Comparison of ENCODE assay signal across 27 cellular contexts in the genomic region with DNA sequence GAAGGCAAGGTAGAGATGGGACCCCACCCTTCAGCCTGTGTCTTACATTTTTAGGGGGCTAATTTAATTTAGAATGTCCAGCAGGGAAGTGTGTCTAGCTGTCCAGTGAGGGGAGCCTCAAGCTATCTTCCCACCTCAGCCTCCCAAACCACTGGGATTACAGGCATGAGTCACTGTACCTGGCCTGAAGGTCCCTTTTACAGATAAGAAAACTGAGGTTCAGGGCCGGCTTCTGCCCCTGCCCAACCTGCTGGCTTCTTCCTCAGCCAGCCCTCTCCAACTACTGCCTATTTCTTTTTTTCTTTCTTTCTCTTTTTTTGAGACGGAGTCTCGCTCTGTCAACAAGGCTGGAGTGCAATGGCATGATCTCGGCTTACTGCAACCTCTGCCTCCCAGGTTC.
"Had no signal": no experiment of that assay in that cellular context is flagged by ENCODE, and none has a peak within 500 bp of the region (broad histone marks: within the 10 kb centered on the region; RNA-seq: fewer than 3 reads in every experiment).

No MANE protein-coding gene starts in this region.

- ATAC-seq: effector memory CD8-positive, alpha-beta T cell; esophagus mucosa; gastrocnemius medialis; heart right ventricle; left cardiac atrium; left lung; left ventricle myocardium superior; lower lobe of right lung had no signal

- H3K36me3 Mint-ChIP-seq: memory B cell had no signal

- H3K27ac Mint-ChIP-seq: dendritic cell treated with granulocyte-macrophage colony-stimulating factor and Interleukin-4, amounts not matched to agents 40 ng/mL and 50 ng/mL, for 4 days; effector memory CD8-positive, alpha-beta T cell; endodermal cell; memory B cell had no signal

- H3K27me3 ChIP-seq: colonic mucosa had no signal

- H3K9me3 Mint-ChIP-seq: effector memory CD8-positive, alpha-beta T cell; endodermal cell; memory B cell had no signal

- DNase-seq: colonic mucosa; cortex of kidney; effector CD8-positive, alpha-beta T cell; effector memory CD8-positive, alpha-beta T cell; endodermal cell; erythroblast; esophagus squamous epithelium; foreskin fibroblast; foreskin melanocyte; gastrocnemius medialis; glutamatergic neuron; head of caudate nucleus; heart right ventricle; hippocampal formation; left cardiac atrium; left lung; left ventricle myocardium superior; lower lobe of right lung; mesendoderm; midbrain had no signal

- H3K4me1 ChIP-seq: colonic mucosa, gastrocnemius medialis, heart right ventricle, lower lobe of right lung had no signal

- H3K36me3 ChIP-seq: colonic mucosa, esophagus squamous epithelium, gastrocnemius medialis, heart right ventricle, left lung, lower lobe of right lung had no signal

- FAIRE-seq: endometrium, islet of Langerhans, keratinocyte had no signal

- H3K27ac ChIP-seq: colonic mucosa, epithelial cell of prostate, esophagus squamous epithelium, gastrocnemius medialis, heart right ventricle, left lung, lower lobe of right lung had no signal

- H3K4me3 ChIP-seq: colonic mucosa, esophagus squamous epithelium, gastrocnemius medialis, heart right ventricle, left lung, lower lobe of right lung had no signal

- H3K9me3 ChIP-seq: colonic mucosa, esophagus squamous epithelium, gastrocnemius medialis, heart right ventricle, left lung, lower lobe of right lung had no signal

- H3K4me1 Mint-ChIP-seq: endodermal cell had no signal

- H3K4me3 Mint-ChIP-seq: dendritic cell treated with granulocyte-macrophage colony-stimulating factor and Interleukin-4, amounts not matched to agents 40 ng/mL and 50 ng/mL, for 4 days; effector memory CD8-positive, alpha-beta T cell; endodermal cell; memory B cell had no signal
